Comparison of ENCODE assay signal across 19 cellular contexts in genomic region chr15:96367436-96368200, GRCh38. TPM values are rescaled to one million over a fixed set of nuclear protein-coding genes. Genes with fewer than 3 reads are reported as not detected.
DNase-seq lines count a peak whose midpoint lies in the region; FAIRE-seq and TF ChIP-seq lines count a peak whose summit lies in the region.
"Had no signal": no experiment of that assay in that cellular context is flagged by ENCODE, and none has a peak within 500 bp of the region (broad histone marks: within the 10 kb centered on the region; RNA-seq: fewer than 3 reads in every experiment).

No MANE protein-coding gene starts in this region.

- no peak overlapping the region; the same call in 1 of the 2 replicates for H2BK15ac ChIP-seq in H9 (ENCODE audit: low read depth, low read length)

- H4K20me1 ChIP-seq in H9 (ENCODE audit: control insufficient read depth, insufficient read depth, insufficient read length), result no peaks in the 10 kb centered on the region

- no peak overlapping the region for H2BK120ac ChIP-seq in H9 (ENCODE audit: low read depth, low read length, poor library complexity, severe bottlenecking)

- H3K27me3 ChIP-seq in H9 (ENCODE audit: insufficient read depth, low read length) (peaks cover 97% of the 10 kb centered on the region), esophagus squamous epithelium (peaks cover 0 to 84% (median 9%) of the 10 kb centered on the region in 4 donors), parathyroid adenoma (ENCODE audit: control insufficient read depth, insufficient read depth, low read length) (no peaks in the 10 kb centered on the region)
- H3K27me3 ChIP-seq: MG63 had no signal

- H3K36me3 ChIP-seq in esophagus squamous epithelium, result no peaks in the 10 kb centered on the region
- no peaks in the 10 kb centered on the region for H3K36me3 ChIP-seq in parathyroid adenoma (ENCODE audit: control insufficient read depth, insufficient read depth, low read length)
- H3K36me3 ChIP-seq: BLaER1 treated with 17β-estradiol and CSF1 and Interleukin-3, amounts not matched to agents 10 nM and 100 nM; left lung; MG63 had no signal

- no peak overlapping the region for H4K91ac ChIP-seq in H9 (ENCODE audit: insufficient read length, low read depth, low read length)

- no peak for FAIRE-seq in GM12891 (lab: Jason Lieb, UNC)
- FAIRE-seq: small intestine had no signal

- H3K4me1 ChIP-seq in H9 (ENCODE audit: insufficient read depth, low read length) (no peaks in the 10 kb centered on the region), esophagus squamous epithelium (no peaks in the 10 kb centered on the region), parathyroid adenoma (no peaks in the 10 kb centered on the region)
- H3K4me1 ChIP-seq: BLaER1 treated with 17β-estradiol and CSF1 and Interleukin-3, amounts not matched to agents 10 nM and 100 nM; left lung had no signal

- TF ChIP-seq CTCF in GM10266 (IDR thresholded peaks at IDR 0.05; ENCODE audit: control insufficient read depth, insufficient read depth, low read depth, missing control alignments) (no peak), H9 (conservative IDR thresholded peaks at IDR 0.05) (no peak), esophagus squamous epithelium (IDR thresholded peaks at IDR 0.05) (no peak), parathyroid adenoma (IDR thresholded peaks at IDR 0.05) (no peak)

- no peak overlapping the region for H2AK5ac ChIP-seq in H9 (ENCODE audit: insufficient read length, low read length)

- no peak overlapping the region for H2BK20ac ChIP-seq in H9 (ENCODE audit: low read depth, low read length, poor library complexity, severe bottlenecking)

- TF ChIP-seq POLR2A in esophagus squamous epithelium (IDR thresholded peaks at IDR 0.05) (no peak), GM12891 (IDR thresholded peaks at IDR 0.05; ENCODE audit: low read depth, low read length) (no peak)

- H3K9me3 ChIP-seq in H9 (ENCODE audit: control insufficient read depth, low read depth, low read length) (no peaks in the 10 kb centered on the region), esophagus squamous epithelium (no peaks in the 10 kb centered on the region), parathyroid adenoma (ENCODE audit: control insufficient read depth, low read length) (no peaks in the 10 kb centered on the region)
- H3K9me3 ChIP-seq: left lung, MG63 had no signal

- no peaks in the 10 kb centered on the region; the same call in 1 of the 2 replicates for H3K27me3 Mint-ChIP-seq in H9 (ENCODE audit: low read depth)
- peaks cover 66% of the 10 kb centered on the region for H3K27me3 Mint-ChIP-seq in activated CD4-positive, alpha-beta T cell treated with anti-CD3 and anti-CD28 coated beads, Interleukin-2, amount 10 ng/mL, durations not matched to agents 24 days and 14 days

- H3K36me3 Mint-ChIP-seq in H9 (ENCODE audit: insufficient read depth in 1 of 3, low read depth in 3 of 3), result no peaks in the 10 kb centered on the region; a peak in 1 of 7 replicates
- H3K36me3 Mint-ChIP-seq in activated CD4-positive, alpha-beta T cell treated with anti-CD3 and anti-CD28 coated beads, Interleukin-2, amount 10 ng/mL, durations not matched to agents 24 days and 14 days (ENCODE audit: low read depth), result peaks cover 5% of the 10 kb centered on the region

- H3K4me2 ChIP-seq in H9 (ENCODE audit: insufficient read depth, insufficient read length, low read length) (no peak overlapping the region), parathyroid adenoma (ENCODE audit: low read length) (peak overlapping the region; percentile 17)
- H3K4me2 ChIP-seq: BLaER1 treated with 17β-estradiol and CSF1 and Interleukin-3, amounts not matched to agents 10 nM and 100 nM had no signal

- no peak overlapping the region for H3K4ac ChIP-seq in H9 (ENCODE audit: low read depth, low read length)

- H3T11ph ChIP-seq in H9 (ENCODE audit: low read length), result no peak overlapping the region

- no peak overlapping the region for H3K23ac ChIP-seq in H9 (ENCODE audit: insufficient read length, low read depth, low read length)

- intact Hi-C loops in esophagus squamous epithelium (cut with DNase I), result no loop called here
- intact Hi-C loops in activated CD4-positive, alpha-beta T cell treated with anti-CD3 and anti-CD28 coated beads, Interleukin-2, amount 10 ng/mL, durations not matched to agents 24 days and 14 days (cut with micrococcal nuclease), result no loop called here

- peaks cover 19 to 60% of the 10 kb centered on the region in 2 experiments for H3K4me1 Mint-ChIP-seq in H9
- H3K4me1 Mint-ChIP-seq in activated CD4-positive, alpha-beta T cell treated with anti-CD3 and anti-CD28 coated beads, Interleukin-2, amount 10 ng/mL, durations not matched to agents 24 days and 14 days, result no peaks in the 10 kb centered on the region
- H3K4me1 Mint-ChIP-seq: activated B cell treated with CpG ODN at 0.5 μM for 24 hours had no signal

- no peak overlapping the region for H2BK5ac ChIP-seq in H9 (ENCODE audit: insufficient read length, low read length)

- peaks cover 2 to 3% of the 10 kb centered on the region in 2 experiments; a peak in 2 of 5 replicates for H3K9me3 Mint-ChIP-seq in H9
- H3K9me3 Mint-ChIP-seq in activated CD4-positive, alpha-beta T cell treated with anti-CD3 and anti-CD28 coated beads, Interleukin-2, amount 10 ng/mL, durations not matched to agents 24 days and 14 days, result peaks cover 12% of the 10 kb centered on the region
- H3K9me3 Mint-ChIP-seq: activated B cell treated with CpG ODN at 0.5 μM for 24 hours; activated naive CD4-positive, alpha-beta T cell treated with anti-CD3 and anti-CD28 coated beads, Interleukin-2, amount 50 U/mL, for 72 hours had no signal

- H2AFZ ChIP-seq in H9 (ENCODE audit: low read length), result no peak overlapping the region
- no peak overlapping the region for H2AFZ ChIP-seq in parathyroid adenoma

- H3K79me2 ChIP-seq in H9 (ENCODE audit: insufficient read depth, low read length) (no peaks in the 10 kb centered on the region), parathyroid adenoma (no peaks in the 10 kb centered on the region)

- H3K4me3 ChIP-seq in esophagus squamous epithelium (peak overlapping the region; percentile 2 to 52 (median 12)), parathyroid adenoma (ENCODE audit: low read depth, low read length) (no peak overlapping the region)
- H3K4me3 ChIP-seq: BLaER1 treated with 17β-estradiol and CSF1 and Interleukin-3, amounts not matched to agents 10 nM and 100 nM; left lung; MG63 had no signal

- no peak overlapping the region for H2BK12ac ChIP-seq in H9 (ENCODE audit: insufficient read length, low read depth, low read length)

- no peak overlapping the region for H3K18ac ChIP-seq in H9 (ENCODE audit: insufficient read length, low read depth, low read length)

- no peak overlapping the region for H3K27ac Mint-ChIP-seq in H9
- H3K27ac Mint-ChIP-seq in activated CD4-positive, alpha-beta T cell treated with anti-CD3 and anti-CD28 coated beads, Interleukin-2, amount 10 ng/mL, durations not matched to agents 24 days and 14 days, result no peak overlapping the region
- H3K27ac Mint-ChIP-seq: activated B cell treated with CpG ODN at 0.5 μM for 24 hours had no signal

- no peak overlapping the region for H3K56ac ChIP-seq in H9 (ENCODE audit: insufficient read length, low read depth, low read length)

- peak; percentile 4 for DNase-seq in GM10266 (ENCODE audit: extremely low spot score)
- peak; percentile 50 for DNase-seq in H9
- no peak for DNase-seq in esophagus squamous epithelium (lab: John Stamatoyannopoulos, UW)
- no peak for DNase-seq in GM12891 (ENCODE audit: insufficient read length, low spot score)
- DNase-seq in NCI-H2171 (lab: John Stamatoyannopoulos, UW), result no peak
- no peak for DNase-seq in activated CD4-positive, alpha-beta T cell treated with anti-CD3 and anti-CD28 coated beads, Interleukin-2, amount 10 ng/mL, durations not matched to agents 24 days and 14 days
- DNase-seq: activated B cell treated with CpG ODN at 0.5 μM for 24 hours; cerebellar nuclear complex; erythroblast; GOT3; left lung; MG63; NCI-H187 treated with DMSO at 0.1 percent for 48 hours; NCI-H526; small intestine; stimulated activated naive CD4-positive, alpha-beta T cell had no signal

- WGBS in H9 (ENCODE audit: extremely low coverage, insufficient read length, low lambda C conversion rate), result no CpG with 5 or more reads among the region's 27 CpGs
- 34 to 36% methylated on average over 27 of the region's 27 CpGs for WGBS in esophagus squamous epithelium, 2 donors

- H3K79me1 ChIP-seq in H9 (ENCODE audit: insufficient read depth, low read depth, low read length, poor library complexity, severe bottlenecking), result no peaks in the 10 kb centered on the region

- no peak overlapping the region for H3K14ac ChIP-seq in H9 (ENCODE audit: insufficient read depth, low read length)

- no peak overlapping the region for H3K9ac ChIP-seq in H9 (ENCODE audit: extremely low read depth, insufficient read length, low read length)
- no peak overlapping the region for H3K9ac ChIP-seq in parathyroid adenoma
- H3K9ac ChIP-seq: BLaER1 treated with 17β-estradiol and CSF1 and Interleukin-3, amounts not matched to agents 10 nM and 100 nM had no signal

- H4K8ac ChIP-seq in H9 (replicated peaks; ENCODE audit: insufficient read length, low read depth, low read length), result no peak overlapping the region

- H4K5ac ChIP-seq in H9 (ENCODE audit: insufficient read length, low read depth, low read length), result no peak overlapping the region

- H3K4me3 Mint-ChIP-seq in H9, result peak overlapping the region in 1 of 2 experiments; percentile 66; a peak in 3 of 5 replicates
- no peak overlapping the region for H3K4me3 Mint-ChIP-seq in activated CD4-positive, alpha-beta T cell treated with anti-CD3 and anti-CD28 coated beads, Interleukin-2, amount 10 ng/mL, durations not matched to agents 24 days and 14 days
- H3K4me3 Mint-ChIP-seq: activated B cell treated with CpG ODN at 0.5 μM for 24 hours had no signal

- peaks cover 3% of the 10 kb centered on the region for H3K23me2 ChIP-seq in H9 (ENCODE audit: insufficient read length, low read depth, low read length, poor library complexity, severe bottlenecking)

- H3K27ac ChIP-seq in H9 (ENCODE audit: insufficient read length, low read depth, low read length) (no peak overlapping the region), esophagus squamous epithelium (no peak overlapping the region), parathyroid adenoma (no peak overlapping the region)
- H3K27ac ChIP-seq: BLaER1 treated with 17β-estradiol and CSF1 and Interleukin-3, amounts not matched to agents 10 nM and 100 nM; left lung had no signal

TF ChIP-seq in GM12891, 5 proteins besides CTCF, POLR2A, EP300 and RAD21:
- TF ChIP-seq POLR2AphosphoS5 (IDR thresholded peaks at IDR 0.05; ENCODE audit: low read depth, low read length) (no peak), TAF1 (IDR thresholded peaks at IDR 0.05; ENCODE audit: low read depth, low read length) (no peak), POU2F2 (IDR thresholded peaks at IDR 0.05; ENCODE audit: low read depth, low read length) (no peak), SPI1 (IDR thresholded peaks at IDR 0.05; ENCODE audit: low read depth, low read length) (no peak), PAX5 (IDR thresholded peaks at IDR 0.05; ENCODE audit: insufficient read depth, low read length, severe bottlenecking) (no peak)

RNA-seq across cellular contexts. Expression of gene NR2F2, which starts 37.1 kb away (rescaled TPM):
- total RNA-seq in H9 (2021) (0.24 TPM in 1 of 2 replicates, not detected in the other), esophagus squamous epithelium (10 to 100 TPM in 1 of 4 donors, 1 to 10 TPM in 3; 3.7 to 15.6 (median 6.4) TPM)
- 14.7 TPM for polyA plus RNA-seq in GM12891 (2012; ENCODE audit: low read depth, missing spikeins)
- not detected in 2 replicates for total RNA-seq in activated CD4-positive, alpha-beta T cell treated with anti-CD3 and anti-CD28 coated beads, Interleukin-2, amount 10 ng/mL, durations not matched to agents 24 days and 14 days
- total RNA-seq: activated B cell treated with CpG ODN at 0.5 μM for 24 hours; activated naive CD4-positive, alpha-beta T cell treated with anti-CD3 and anti-CD28 coated beads, Interleukin-2, amount 50 U/mL, for 72 hours had no signal

Comparison
In these comparisons a context has a peak if more than half of its experiments do, and no peak if none do; other contexts are left out.
1. DNase-seq: peak in GM10266 (single experiment) and H9 (single experiment); none in esophagus squamous epithelium (single experiment), GM12891 (single experiment), NCI-H2171 (single experiment) and activated CD4-positive, alpha-beta T cell treated with anti-CD3 and anti-CD28 coated beads, Interleukin-2, amount 10 ng/mL, durations not matched to agents 24 days and 14 days (single experiment).